In genomic region chr3:42369304-42369703, GRCh38 we compare ENCODE assay signal across 12 cellular contexts. TPM values are rescaled to one million over a fixed set of nuclear protein-coding genes. Genes with fewer than 3 reads are reported as not detected.
DNase-seq lines count a peak whose midpoint lies in the region; ATAC-seq and TF ChIP-seq lines count a peak whose summit lies in the region.
"Had no signal": no experiment of that assay in that cellular context is flagged by ENCODE, and none has a peak within 500 bp of the region (broad histone marks: within the 10 kb centered on the region; RNA-seq: fewer than 3 reads in every experiment).

No MANE protein-coding gene starts in this region.

- intact Hi-C loops in ascending aorta (cut with DNase I): no loop called here
- intact Hi-C loops in left lung (cut with DNase I): no loop called here

- peaks cover 20% of the 10 kb centered on the region; the same call in 1 of the 2 replicates for H3K4me1 ChIP-seq in HUES64 (ENCODE audit: insufficient read depth, low read length)
- H3K4me1 ChIP-seq in ascending aorta: no peaks in the 10 kb centered on the region
- H3K4me1 ChIP-seq in left lung: no peaks in the 10 kb centered on the region

- ATAC-seq in left lung: peak; percentile 80
- no peak for ATAC-seq in HG03432 (IDR thresholded peaks at IDR 0.05; ENCODE audit: unreplicated experiment)
- ATAC-seq in GM18505 (IDR thresholded peaks at IDR 0.05; ENCODE audit: unreplicated experiment): no peak

- 77% methylated on average over 4 of the region's 4 CpGs for WGBS in HUES64

- no peak for TF ChIP-seq CTCF in ascending aorta (IDR thresholded peaks at IDR 0.05)
- TF ChIP-seq CTCF in left lung (IDR thresholded peaks at IDR 0.05): no peak

- peaks cover 14% of the 10 kb centered on the region; the same call in 1 of the 2 replicates for H3K9me3 ChIP-seq in HUES64 (ENCODE audit: insufficient read depth, low read depth, low read length)
- H3K9me3 ChIP-seq in ascending aorta: no peaks in the 10 kb centered on the region
- H3K9me3 ChIP-seq in left lung: no peaks in the 10 kb centered on the region

- DNase-seq in Ammon's horn (ENCODE audit: low spot score): peak; percentile 80
- DNase-seq in ascending aorta (ENCODE audit: low spot score in 2 of 2): peak; percentile 18 to 65
- DNase-seq in left lung: peak in 1 of 2 donors; percentile 44
- no peak for DNase-seq in activated effector memory CD4-positive, alpha-beta T cell treated with anti-CD3 and anti-CD28 coated beads, Interleukin-2, amount 50 U/mL, for 16 hours
- DNase-seq in hepatic stellate cell (ENCODE audit: low spot score): no peak
- DNase-seq: dermis blood vessel endothelial cell, spleen had no signal

- H3K4me3 ChIP-seq in HUES64 (ENCODE audit: low read length) (no peak overlapping the region), ascending aorta (no peak overlapping the region), left lung (no peak overlapping the region)
- H3K4me3 ChIP-seq: BLaER1 treated with 17β-estradiol and CSF1 and Interleukin-3, amounts not matched to agents 10 nM and 100 nM; spleen had no signal

- H3K9ac ChIP-seq in HUES64 (ENCODE audit: low read depth, low read length): no peak overlapping the region; the same call in 1 of the 2 replicates
- H3K9ac ChIP-seq: BLaER1 treated with 17β-estradiol and CSF1 and Interleukin-3, amounts not matched to agents 10 nM and 100 nM had no signal

- H3K36me3 ChIP-seq in HUES64 (ENCODE audit: insufficient read depth, low read length) (no peaks in the 10 kb centered on the region), ascending aorta (no peaks in the 10 kb centered on the region), left lung (no peaks in the 10 kb centered on the region)
- H3K36me3 ChIP-seq: BLaER1 treated with 17β-estradiol and CSF1 and Interleukin-3, amounts not matched to agents 10 nM and 100 nM; spleen had no signal

- no peak for TF ChIP-seq POLR2A in GM18505 (IDR thresholded peaks at IDR 0.05; ENCODE audit: borderline replicate concordance, extremely low read depth, insufficient read depth, insufficient read length)

- H3K27ac ChIP-seq in HUES64 (ENCODE audit: low read depth, low read length): peak overlapping the region; percentile 61; the same call in 1 of the 2 replicates
- peak overlapping the region in 1 of 2 donors; percentile 50 for H3K27ac ChIP-seq in ascending aorta
- no peak overlapping the region for H3K27ac ChIP-seq in left lung
- H3K27ac ChIP-seq: spleen had no signal

- H3K27me3 ChIP-seq in HUES64 (ENCODE audit: insufficient read depth, low read length) (no peaks in the 10 kb centered on the region), ascending aorta (no peaks in the 10 kb centered on the region), left lung (peaks cover 0 to 4% of the 10 kb centered on the region in 2 donors)
- H3K27me3 ChIP-seq: BLaER1 treated with 17β-estradiol and CSF1 and Interleukin-3, amounts not matched to agents 10 nM and 100 nM had no signal

RNA-seq across cellular contexts. Expression of gene LYZL4, which starts 41.1 kb away (rescaled TPM):
- not detected for polyA plus RNA-seq in HUES64 (2013, experiment 1 of 2)
- not detected for polyA plus RNA-seq in HUES64 (2013, experiment 2 of 2)
- not detected for total RNA-seq in ascending aorta
- not detected for total RNA-seq in left lung
- total RNA-seq: dermis blood vessel endothelial cell, spleen had no signal
- polyA plus RNA-seq: keratinocyte had no signal

Comparison
In these comparisons a context has a peak if more than half of its experiments do, and no peak if none do; other contexts are left out.
1. DNase-seq: peak in Ammon's horn (single experiment) and ascending aorta (2 of 2); none in activated effector memory CD4-positive, alpha-beta T cell treated with anti-CD3 and anti-CD28 coated beads, Interleukin-2, amount 50 U/mL, for 16 hours (single experiment) and hepatic stellate cell (single experiment).